In genomic region chr21:29076731-29077640, GRCh38 we compare ENCODE assay signal across 8 cellular contexts. TPM values are rescaled to one million over a fixed set of nuclear protein-coding genes. Genes with fewer than 3 reads are reported as not detected.
DNase-seq lines count a peak whose midpoint lies in the region; ATAC-seq and TF ChIP-seq lines count a peak whose summit lies in the region.
"Not testable (repeated sequence)": the region's sequence is repeated elsewhere in the genome, so short reads cannot be mapped to it uniquely, and the experiment has no call there.

No MANE protein-coding gene starts in this region.

- peaks cover 0 to 22% (median 0%) of the 10 kb centered on the region in 3 donors for H3K36me3 Mint-ChIP-seq in CD8-positive, alpha-beta memory T cell
- not testable (repeated sequence) for H3K36me3 Mint-ChIP-seq in stimulated activated memory B cell treated with anti-CD40 and anti-IgM and Interleukin-4, amounts not matched to agents 10 μg/mL and 1 μg/mL and 100 μg/mL, for 72 hours

- not testable (repeated sequence) for H3K27me3 Mint-ChIP-seq in CD8-positive, alpha-beta memory T cell; stimulated activated memory B cell treated with anti-CD40 and anti-IgM and Interleukin-4, amounts not matched to agents 10 μg/mL and 1 μg/mL and 100 μg/mL, for 72 hours

- not testable (repeated sequence) for H3K36me3 ChIP-seq in CD8-positive, alpha-beta memory T cell (ENCODE audit: insufficient read depth, low read length); KOPT-K1 (ENCODE audit: insufficient read depth, low read length)

- POLR2A ChIA-PET in CD8-positive, alpha-beta memory T cell (lab: Charles Lee): interaction anchor here (0.7 to 1.9 kb wide), 5 partner anchors 52 to 223 kb away, joined by 3 to 10 read pairs (median 5); partner anchors contain the start of genes LTN1 and USP16

- peaks cover 65 to 86% (median 86%) of the 10 kb centered on the region in 3 donors for H3K4me1 Mint-ChIP-seq in CD8-positive, alpha-beta memory T cell
- H3K4me1 Mint-ChIP-seq in stimulated activated memory B cell treated with anti-CD40 and anti-IgM and Interleukin-4, amounts not matched to agents 10 μg/mL and 1 μg/mL and 100 μg/mL, for 72 hours: peaks cover 49% of the 10 kb centered on the region

- not testable (repeated sequence) for H3K9me3 ChIP-seq in CD8-positive, alpha-beta memory T cell (ENCODE audit: low read length); KOPT-K1 (ENCODE audit: insufficient read depth, low read length, poor library complexity, severe bottlenecking); right cardiac atrium (ENCODE audit: control insufficient read depth, low read length)

- CTCF ChIA-PET in CD8-positive, alpha-beta memory T cell (lab: Charles Lee): interaction anchor here (1.1 to 1.8 kb wide), 5 partner anchors 10 to 298 kb away, joined by 3 to 6 read pairs (median 4); partner anchors contain the start of genes BACH1, LTN1 and RWDD2B

- peak overlapping the region; percentile 29 for H3K4me3 ChIP-seq in CD8-positive, alpha-beta memory T cell (ENCODE audit: low read length)
- H3K4me3 ChIP-seq in cardiac fibroblast (replicated peaks in 1 of 2; ENCODE audit: low read depth in 2 of 2, low read length in 2 of 2): peak overlapping the region; percentile 45 to 50
- H3K4me3 ChIP-seq in right cardiac atrium (ENCODE audit: low read length): peak overlapping the region; percentile 52

- peak overlapping the region; percentile 83 to 93 (median 88) for H3K4me3 Mint-ChIP-seq in CD8-positive, alpha-beta memory T cell
- peak overlapping the region; percentile 93 for H3K4me3 Mint-ChIP-seq in stimulated activated memory B cell treated with anti-CD40 and anti-IgM and Interleukin-4, amounts not matched to agents 10 μg/mL and 1 μg/mL and 100 μg/mL, for 72 hours

- peak overlapping the region; percentile 77 to 97 (median 92) for H3K27ac Mint-ChIP-seq in CD8-positive, alpha-beta memory T cell
- peak overlapping the region; percentile 97 for H3K27ac Mint-ChIP-seq in stimulated activated memory B cell treated with anti-CD40 and anti-IgM and Interleukin-4, amounts not matched to agents 10 μg/mL and 1 μg/mL and 100 μg/mL, for 72 hours

- not testable (repeated sequence) for H3K9me3 Mint-ChIP-seq in CD8-positive, alpha-beta memory T cell; stimulated activated memory B cell treated with anti-CD40 and anti-IgM and Interleukin-4, amounts not matched to agents 10 μg/mL and 1 μg/mL and 100 μg/mL, for 72 hours

- TF ChIP-seq CTCF in cardiac fibroblast (IDR thresholded peaks at IDR 0.05; ENCODE audit: low read depth, low read length): not testable (repeated sequence)

- peaks cover 50% of the 10 kb centered on the region for H3K4me1 ChIP-seq in CD8-positive, alpha-beta memory T cell (ENCODE audit: insufficient read depth, low read length)
- H3K4me1 ChIP-seq in right cardiac atrium (ENCODE audit: control insufficient read depth, insufficient read depth, low read length): not testable (repeated sequence)

- DNase-seq in CD8-positive, alpha-beta memory T cell: peak; percentile 49 to 89 (median 76)
- DNase-seq in activated CD8-positive, alpha-beta memory T cell treated with anti-CD3 and anti-CD28 coated beads, Interleukin-2, amount 50 U/mL, for 4 hours: peak; percentile 62
- peak in 1 of 2 donors; percentile 26 for DNase-seq in cardiac fibroblast (ENCODE audit: low read depth in 2 of 2)
- peak; percentile 74 to 87 (median 85) for DNase-seq in right cardiac atrium
- DNase-seq in posterior vena cava (ENCODE audit: low spot score): peak; percentile 91

- 23% methylated on average over 50 of the region's 50 CpGs for WGBS in right cardiac atrium

- TF ChIP-seq POLR2A in Raji (IDR thresholded peaks at IDR 0.05; ENCODE audit: insufficient read depth, low read depth, low read length): peak; percentile 39; the same call in 1 of the 2 replicates

- not testable (repeated sequence) for H3K27me3 ChIP-seq in CD8-positive, alpha-beta memory T cell (ENCODE audit: insufficient read depth, low read length, poor library complexity, severe bottlenecking); right cardiac atrium (ENCODE audit: control insufficient read depth, insufficient read depth)

- peak overlapping the region; percentile 57 for H3K27ac ChIP-seq in CD8-positive, alpha-beta memory T cell (ENCODE audit: low read depth, low read length)
- H3K27ac ChIP-seq in KOPT-K1 (ENCODE audit: low read depth, low read length, poor library complexity, severe bottlenecking) (peak overlapping the region; percentile 91), right cardiac atrium (ENCODE audit: low read length) (peak overlapping the region; percentile 60)

- intact Hi-C loops in right cardiac atrium (cut with DNase I): not testable (repeated sequence)
- intact Hi-C loops in posterior vena cava (cut with DNase I): loop anchor here in 1 of 2 donors (2.0 kb wide), 1 partner anchor 30 kb away; no protein-coding TSS in a partner anchor

- ATAC-seq in right cardiac atrium: peak in 1 of 2 donors; percentile 5
- not testable (repeated sequence) for ATAC-seq in stimulated activated memory B cell treated with anti-CD40 and anti-IgM and Interleukin-4, amounts not matched to agents 10 μg/mL and 1 μg/mL and 100 μg/mL, for 72 hours

RNA-seq across cellular contexts. Expression of gene CCT8, which starts 3.5 kb away (rescaled TPM):
- 100 to 1,000 TPM; 401 to 415 TPM for total RNA-seq in CD8-positive, alpha-beta memory T cell
- 138 TPM for polyA plus RNA-seq in CD8-positive, alpha-beta memory T cell
- 100 to 1,000 TPM in 3 of 4 donors, 10 to 100 TPM in 1; 98.5 to 122 (median 109) TPM for total RNA-seq in right cardiac atrium
- polyA plus RNA-seq in right cardiac atrium: 138 TPM
- total RNA-seq in posterior vena cava: 100 to 1,000 TPM in 1 of 2 donors, 10 to 100 TPM in 1; 82.2 to 108 TPM

RNA-seq across cellular contexts. Expression of gene USP16, which starts 52.5 kb away (rescaled TPM):
- 10 to 100 TPM; 55.7 to 55.9 TPM for total RNA-seq in CD8-positive, alpha-beta memory T cell
- 32.5 TPM for polyA plus RNA-seq in CD8-positive, alpha-beta memory T cell
- total RNA-seq in right cardiac atrium: 10 to 100 TPM; 33.2 to 41.3 (median 33.8) TPM
- polyA plus RNA-seq in right cardiac atrium: 21.7 TPM
- 10 to 100 TPM; 34.7 to 43.4 TPM for total RNA-seq in posterior vena cava

RNA-seq across cellular contexts. Expression of gene MAP3K7CL, which starts 53.5 kb away (rescaled TPM):
- 1 to 10 TPM; 4.2 to 4.6 TPM for total RNA-seq in CD8-positive, alpha-beta memory T cell
- 6.0 TPM for polyA plus RNA-seq in CD8-positive, alpha-beta memory T cell
- total RNA-seq in right cardiac atrium (1 to 10 TPM; 1.8 to 6.0 (median 3.3) TPM), posterior vena cava (10 to 100 TPM; 17.1 to 58.0 TPM)
- 3.2 TPM for polyA plus RNA-seq in right cardiac atrium

RNA-seq across cellular contexts. Expression of gene RWDD2B, which starts 57.8 kb away (rescaled TPM):
- 10 to 100 TPM; 19.1 to 19.9 TPM for total RNA-seq in CD8-positive, alpha-beta memory T cell
- polyA plus RNA-seq in CD8-positive, alpha-beta memory T cell: 12.1 TPM
- total RNA-seq in right cardiac atrium: 10 to 100 TPM; 14.3 to 15.9 (median 15.3) TPM
- polyA plus RNA-seq in right cardiac atrium: 18.3 TPM
- 10 to 100 TPM; 16.2 to 17.2 TPM for total RNA-seq in posterior vena cava
